In genomic region chr19:21699197-21699596, GRCh38 we compare ENCODE assay signal across 12 cellular contexts.
"Had no signal": no experiment of that assay in that cellular context is flagged by ENCODE, and none has a peak within 500 bp of the region (broad histone marks: within the 10 kb centered on the region; RNA-seq: fewer than 3 reads in every experiment).

No MANE protein-coding gene starts in this region.

- H3K9me3 ChIP-seq: ovary, upper lobe of left lung had no signal

- H3K27ac Mint-ChIP-seq: activated CD8-positive, alpha-beta T cell treated with anti-CD3 and anti-CD28 coated beads for 36 hours; activated T-helper 1 cell treated with anti-CD3 and anti-CD28 coated beads, Interleukin-12 subunit alpha, Interleukin-12 subunit beta, Interleukin-2, Interleukin-4 antibody, amounts not matched to agents 30 ng/mL and 10 ng/mL and 1 ng/mL, durations not matched to agents 14 hours and 24 hours and 36 hours; stimulated activated naive CD8-positive, alpha-beta T cell treated with anti-CD3 and anti-CD28 coated beads, Interleukin-15, Interleukin-2, amounts not matched to agents 100 ng/mL and 50 ng/mL, for 24 hours had no signal

- H3K4me1 Mint-ChIP-seq: neural crest cell had no signal

- H3K27me3 ChIP-seq: foreskin keratinocyte, ovary, upper lobe of left lung had no signal

- H3K27me3 Mint-ChIP-seq: activated CD8-positive, alpha-beta T cell treated with anti-CD3 and anti-CD28 coated beads for 36 hours; stimulated activated naive CD8-positive, alpha-beta T cell treated with anti-CD3 and anti-CD28 coated beads, Interleukin-15, Interleukin-2, amounts not matched to agents 100 ng/mL and 50 ng/mL, for 24 hours had no signal

- H3K9me3 Mint-ChIP-seq: activated CD8-positive, alpha-beta T cell treated with anti-CD3 and anti-CD28 coated beads for 36 hours; activated T-helper 1 cell treated with anti-CD3 and anti-CD28 coated beads, Interleukin-12 subunit alpha, Interleukin-12 subunit beta, Interleukin-2, Interleukin-4 antibody, amounts not matched to agents 30 ng/mL and 10 ng/mL and 1 ng/mL, durations not matched to agents 14 hours and 24 hours and 36 hours; stimulated activated naive CD8-positive, alpha-beta T cell treated with anti-CD3 and anti-CD28 coated beads, Interleukin-15, Interleukin-2, amounts not matched to agents 100 ng/mL and 50 ng/mL, for 24 hours had no signal

- DNase-seq: activated CD8-positive, alpha-beta memory T cell treated with anti-CD3 and anti-CD28 coated beads, Interleukin-2, amount 50 U/mL, for 48 hours; activated CD8-positive, alpha-beta T cell treated with anti-CD3 and anti-CD28 coated beads for 36 hours; activated naive CD4-positive, alpha-beta T cell; foreskin keratinocyte; head of caudate nucleus; kidney; ovary; stimulated activated CD4-positive, alpha-beta T cell treated with anti-CD3 and anti-CD28 coated beads, Interleukin-4, amount 100 ng/mL, for 1 hour; upper lobe of left lung had no signal

- H3K4me3 ChIP-seq: ovary, upper lobe of left lung had no signal

- H3K27ac ChIP-seq: foreskin keratinocyte, ovary, upper lobe of left lung had no signal

- ATAC-seq: activated CD8-positive, alpha-beta T cell treated with anti-CD3 and anti-CD28 coated beads for 36 hours; foreskin keratinocyte had no signal

- H3K36me3 ChIP-seq: ovary, upper lobe of left lung had no signal

- H3K4me1 ChIP-seq: foreskin keratinocyte, upper lobe of left lung had no signal

- H3K4me3 Mint-ChIP-seq: activated CD8-positive, alpha-beta T cell treated with anti-CD3 and anti-CD28 coated beads for 36 hours; activated T-helper 1 cell treated with anti-CD3 and anti-CD28 coated beads, Interleukin-12 subunit alpha, Interleukin-12 subunit beta, Interleukin-2, Interleukin-4 antibody, amounts not matched to agents 30 ng/mL and 10 ng/mL and 1 ng/mL, durations not matched to agents 14 hours and 24 hours and 36 hours; neural crest cell; stimulated activated naive CD8-positive, alpha-beta T cell treated with anti-CD3 and anti-CD28 coated beads, Interleukin-15, Interleukin-2, amounts not matched to agents 100 ng/mL and 50 ng/mL, for 24 hours had no signal
